Comparison of ENCODE assay signal across 25 cellular contexts in the genomic region with DNA sequence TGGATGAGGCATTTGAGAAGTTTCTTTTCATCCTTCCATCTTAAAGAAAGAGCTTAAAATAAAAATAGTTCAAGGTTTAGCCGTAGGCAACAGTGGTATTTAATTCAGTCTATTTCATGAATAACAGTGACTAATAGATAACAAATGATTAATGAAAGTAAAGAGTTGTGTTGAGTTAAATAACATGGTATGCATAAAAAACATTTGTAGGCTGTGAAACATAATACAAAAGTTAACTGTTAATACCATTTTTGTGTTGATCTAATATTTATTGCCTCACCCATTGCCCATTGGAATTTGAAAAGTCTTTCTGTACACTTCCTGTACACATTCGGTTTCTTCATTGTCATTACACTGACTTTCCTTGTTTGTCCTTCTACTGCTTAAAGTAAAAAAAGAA.
"Had no signal": no experiment of that assay in that cellular context is flagged by ENCODE, and none has a peak within 500 bp of the region (broad histone marks: within the 10 kb centered on the region; RNA-seq: fewer than 3 reads in every experiment).

No MANE protein-coding gene starts in this region.

- ATAC-seq: effector memory CD8-positive, alpha-beta T cell; gastrocnemius medialis; left lobe of liver; natural killer cell; pancreas; right lobe of liver; stimulated activated naive CD8-positive, alpha-beta T cell treated with anti-CD3 and anti-CD28 coated beads, Interleukin-15, amount 100 ng/mL, for 72 hours; upper lobe of right lung had no signal

- DNase-seq: effector memory CD8-positive, alpha-beta T cell; erythroblast; esophagus squamous epithelium; gastrocnemius medialis; head of caudate nucleus; kidney; natural killer cell; occipital lobe; pancreas; right lobe of liver; small intestine; stimulated activated CD4-positive, alpha-beta T cell treated with anti-CD3 and anti-CD28 coated beads, Interleukin-12 subunit alpha, Interleukin-12 subunit beta, amount 100 ng/mL, for 4 hours; stimulated activated CD4-positive, alpha-beta T cell treated with anti-CD3 and anti-CD28 coated beads, Interleukin-1b, Interleukin-23, amount 100 ng/mL, for 48 hours; stimulated activated CD4-positive, alpha-beta T cell treated with anti-CD3 and anti-CD28 coated beads, Interleukin-4, amount 100 ng/mL, for 1 hour; stimulated activated CD8-positive, alpha-beta memory T cell treated with anti-CD3 and anti-CD28 coated beads, Interleukin-4, amount 100 ng/mL, for 48 hours; stimulated activated naive CD4-positive, alpha-beta T cell; stimulated activated naive CD8-positive, alpha-beta T cell treated with anti-CD3 and anti-CD28 coated beads, Interleukin-15, amount 100 ng/mL, for 72 hours; transverse colon; upper lobe of right lung; uterus had no signal

- H3K4me3 ChIP-seq: coronary artery, esophagus squamous epithelium, gastrocnemius medialis, hepatocyte, lung, pancreas, right lobe of liver, suprapubic skin, transverse colon, upper lobe of right lung, uterus had no signal
